In the genomic region with DNA sequence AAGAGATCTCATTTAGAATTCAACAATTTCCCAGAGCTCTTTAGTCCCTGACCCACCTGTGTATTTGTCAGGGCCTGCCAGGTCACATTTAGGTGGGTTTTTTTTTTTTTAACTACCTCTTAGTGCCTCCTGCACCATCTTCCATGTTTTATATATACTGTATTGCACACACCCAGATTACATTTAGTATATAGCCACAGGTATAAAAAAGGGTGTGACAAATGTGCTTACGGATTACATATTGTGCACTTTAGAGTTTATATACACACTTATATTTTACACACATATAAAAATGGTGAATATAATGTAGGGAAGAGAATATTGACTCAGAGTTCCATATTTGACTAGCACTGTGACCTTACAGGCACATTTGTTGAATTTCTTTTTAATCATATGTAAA, we compare ENCODE assay signal across 5 cellular contexts.
"Had no signal": no experiment of that assay in that cellular context is flagged by ENCODE, and none has a peak within 500 bp of the region (broad histone marks: within the 10 kb centered on the region; RNA-seq: fewer than 3 reads in every experiment).

No MANE protein-coding gene starts in this region.

- H3K9me3 Mint-ChIP-seq: H9 had no signal

- H3K27ac ChIP-seq: GM23248 had no signal

- H3K9ac ChIP-seq: GM23248 had no signal

- H3K4me3 Mint-ChIP-seq: H9 had no signal

- DNase-seq: GM23248, GOT3, H9, HCEC 1CT, IMR-90 had no signal

- H3K4me3 ChIP-seq: GM23248 had no signal
